Comparison of ENCODE assay signal across 10 cellular contexts in genomic region chr16:85524630-85525463, GRCh38.
DNase-seq lines count a peak whose midpoint lies in the region; ATAC-seq and TF ChIP-seq lines count a peak whose summit lies in the region.
"Had no signal": no experiment of that assay in that cellular context is flagged by ENCODE, and none has a peak within 500 bp of the region (broad histone marks: within the 10 kb centered on the region; RNA-seq: fewer than 3 reads in every experiment).

No MANE protein-coding gene starts in this region.

- H3K4me1 Mint-ChIP-seq in HFFc6 (ENCODE audit: low read depth): peaks cover 11% of the 10 kb centered on the region

- intact Hi-C loops in Right ventricle myocardium superior (cut with DNase I): no loop called here

- no peak for TF ChIP-seq CTCF in HFFc6 (IDR thresholded peaks at IDR 0.05)

- peak; percentile 35 for DNase-seq in DMS53 (lab: John Stamatoyannopoulos, UW)
- DNase-seq in DMS53 treated with DMSO at 0.1 percent for 48 hours (lab: John Stamatoyannopoulos, UW; ENCODE audit: unreplicated experiment): no peak
- DNase-seq in RPMI7951 (ENCODE audit: low read depth): peak; percentile 77
- DNase-seq in Right ventricle myocardium superior: peak; percentile 78
- DNase-seq in substantia nigra (lab: John Stamatoyannopoulos, UW): peak in 30 of 49 donors; percentile 2 to 61 (median 24)
- DNase-seq in HFFc6: no peak
- DNase-seq: stimulated activated CD4-positive, alpha-beta T cell treated with anti-CD3 and anti-CD28 coated beads, Interleukin-4, amount 100 ng/mL, for 1 hour had no signal

- H3K36me3 Mint-ChIP-seq in HFFc6 (ENCODE audit: low read depth): peaks cover under 1% of the 10 kb centered on the region; the same call in 1 of the 2 replicates

- no peak overlapping the region for H3K27ac Mint-ChIP-seq in HFFc6

- H3K27ac ChIP-seq in substantia nigra (ENCODE audit: low read depth, low read length, poor library complexity, severe bottlenecking): peak overlapping the region; percentile 30
- H3K27ac ChIP-seq: gastrocnemius medialis had no signal

- peaks cover 10% of the 10 kb centered on the region for H3K27me3 Mint-ChIP-seq in HFFc6 (ENCODE audit: insufficient read depth)

- peak; percentile 8 for ATAC-seq in Right ventricle myocardium superior (ENCODE audit: poor library complexity)
- ATAC-seq in GM21447 (IDR thresholded peaks at IDR 0.05; ENCODE audit: unreplicated experiment): no peak
- no peak for ATAC-seq in GM18868 (IDR thresholded peaks at IDR 0.05; ENCODE audit: unreplicated experiment)

- no peak overlapping the region for H3K4me3 Mint-ChIP-seq in HFFc6

- no peaks in the 10 kb centered on the region for H3K9me3 Mint-ChIP-seq in HFFc6

Comparison
In these comparisons a context has a peak if more than half of its experiments do, and no peak if none do; other contexts are left out.
1. DNase-seq: peak in DMS53 (single experiment), RPMI7951 (single experiment), Right ventricle myocardium superior (single experiment) and substantia nigra (30 of 49); none in DMS53 treated with DMSO at 0.1 percent for 48 hours (single experiment) and HFFc6 (single experiment).